ENCODE assay signal across 14 cellular contexts in genomic region chr3:38658886-38659285, GRCh38. TPM values are rescaled to one million over a fixed set of nuclear protein-coding genes. Genes with fewer than 3 reads are reported as not detected.
"Had no signal": no experiment of that assay in that cellular context is flagged by ENCODE, and none has a peak within 500 bp of the region (broad histone marks: within the 10 kb centered on the region; RNA-seq: fewer than 3 reads in every experiment).

No MANE protein-coding gene starts in this region.

- H3K79me2 ChIP-seq: parathyroid adenoma had no signal

- H3K4me1 ChIP-seq: colonic mucosa, lower lobe of right lung, parathyroid adenoma, thyroid gland, vagina had no signal

- H3K4me3 Mint-ChIP-seq: activated naive CD4-positive, alpha-beta T cell treated with anti-CD3 and anti-CD28 coated beads, Interleukin-2, amount 10 ng/mL, durations not matched to agents 7 days and 5 days; activated T-cell treated with anti-CD3 and anti-CD28 coated beads, Interleukin-2, amount 50 U/mL, for 24 hours; immature natural killer cell; stimulated activated effector memory CD8-positive, alpha-beta T cell treated with anti-CD3 and anti-CD28 coated beads, Interleukin-12 subunit alpha, Interleukin-12 subunit beta, amount 100 ng/mL, for 72 hours; T-helper 2 cell treated with Interferon-gamma antibody and Interleukin-4, amounts not matched to agents 5 μg/mL and 100 μg/mL, for 36 hours had no signal

- H3K9me3 Mint-ChIP-seq: activated naive CD4-positive, alpha-beta T cell treated with anti-CD3 and anti-CD28 coated beads, Interleukin-2, amount 10 ng/mL, durations not matched to agents 7 days and 5 days; T-helper 2 cell treated with Interferon-gamma antibody and Interleukin-4, amounts not matched to agents 5 μg/mL and 100 μg/mL, for 36 hours had no signal

- H3K9ac ChIP-seq: parathyroid adenoma had no signal

- H3K36me3 Mint-ChIP-seq: activated naive CD4-positive, alpha-beta T cell treated with anti-CD3 and anti-CD28 coated beads, Interleukin-2, amount 10 ng/mL, durations not matched to agents 7 days and 5 days; stimulated activated effector memory CD8-positive, alpha-beta T cell treated with anti-CD3 and anti-CD28 coated beads, Interleukin-12 subunit alpha, Interleukin-12 subunit beta, amount 100 ng/mL, for 72 hours had no signal

- H3K9me3 ChIP-seq: colonic mucosa, thyroid gland, vagina had no signal

- ATAC-seq: lower lobe of right lung; stimulated activated effector memory CD8-positive, alpha-beta T cell treated with anti-CD3 and anti-CD28 coated beads, Interleukin-12 subunit alpha, Interleukin-12 subunit beta, amount 100 ng/mL, for 72 hours had no signal

- H3K36me3 ChIP-seq: colonic mucosa, lower lobe of right lung, thyroid gland, vagina had no signal

- H3K27ac ChIP-seq: colonic mucosa, foreskin keratinocyte, lower lobe of right lung, parathyroid adenoma, thyroid gland, vagina had no signal

- H3K4me1 Mint-ChIP-seq: activated naive CD4-positive, alpha-beta T cell treated with anti-CD3 and anti-CD28 coated beads, Interleukin-2, amount 10 ng/mL, durations not matched to agents 7 days and 5 days; immature natural killer cell; stimulated activated effector memory CD8-positive, alpha-beta T cell treated with anti-CD3 and anti-CD28 coated beads, Interleukin-12 subunit alpha, Interleukin-12 subunit beta, amount 100 ng/mL, for 72 hours had no signal

- H3K27me3 ChIP-seq: colonic mucosa had no signal

- H3K27ac Mint-ChIP-seq: activated naive CD4-positive, alpha-beta T cell treated with anti-CD3 and anti-CD28 coated beads, Interleukin-2, amount 10 ng/mL, durations not matched to agents 7 days and 5 days; activated T-cell treated with anti-CD3 and anti-CD28 coated beads, Interleukin-2, amount 50 U/mL, for 24 hours; immature natural killer cell; stimulated activated effector memory CD8-positive, alpha-beta T cell treated with anti-CD3 and anti-CD28 coated beads, Interleukin-12 subunit alpha, Interleukin-12 subunit beta, amount 100 ng/mL, for 72 hours; T-helper 2 cell treated with Interferon-gamma antibody and Interleukin-4, amounts not matched to agents 5 μg/mL and 100 μg/mL, for 36 hours had no signal

- DNase-seq: activated CD4-positive, CD25-positive, alpha-beta regulatory T cell; activated naive CD4-positive, alpha-beta T cell treated with anti-CD3 and anti-CD28 coated beads, Interleukin-2, amount 10 ng/mL, durations not matched to agents 7 days and 5 days; activated T-cell treated with anti-CD3 and anti-CD28 coated beads, Interleukin-2, amount 50 U/mL, for 24 hours; colonic mucosa; foreskin keratinocyte; glutamatergic neuron; immature natural killer cell; lower lobe of right lung; SW 1271; thyroid gland had no signal

- H2AFZ ChIP-seq: parathyroid adenoma had no signal

- H3K4me3 ChIP-seq: colonic mucosa, lower lobe of right lung, thyroid gland, vagina had no signal

RNA-seq across cellular contexts. Expression of gene SCN5A, which starts 9.4 kb away (rescaled TPM):
- polyA plus RNA-seq: immature natural killer cell had no signal
